Comparison of ENCODE assay signal across 20 cellular contexts in genomic region chrX:34880656-34881055, GRCh38.
DNase-seq lines count a peak whose midpoint lies in the region; ATAC-seq and TF ChIP-seq lines count a peak whose summit lies in the region.
"Had no signal": no experiment of that assay in that cellular context is flagged by ENCODE, and none has a peak within 500 bp of the region (broad histone marks: within the 10 kb centered on the region; RNA-seq: fewer than 3 reads in every experiment).

No MANE protein-coding gene starts in this region.

- peaks cover 3% of the 10 kb centered on the region for H3K9me3 Mint-ChIP-seq in stimulated activated effector memory CD8-positive, alpha-beta T cell treated with anti-CD3 and anti-CD28 coated beads, Interleukin-12 subunit alpha, Interleukin-12 subunit beta, amount 100 ng/mL, for 72 hours
- H3K9me3 Mint-ChIP-seq: nephron had no signal

- peak; percentile 13 for DNase-seq in AG08396 (ENCODE audit: low spot score)
- peak; percentile 93 for DNase-seq in M059J (ENCODE audit: low read depth)
- DNase-seq in choroid plexus epithelial cell (ENCODE audit: low read depth) = peak; percentile 70
- peak; percentile 87 for DNase-seq in kidney tubule cell (ENCODE audit: low spot score)
- no peak for DNase-seq in NCI-H2029 (lab: John Stamatoyannopoulos, UW)
- no peak for DNase-seq in ascending aorta (ENCODE audit: low spot score in 2 of 2)
- no peak for DNase-seq in stimulated activated effector memory CD8-positive, alpha-beta T cell treated with anti-CD3 and anti-CD28 coated beads, Interleukin-12 subunit alpha, Interleukin-12 subunit beta, amount 100 ng/mL, for 72 hours (ENCODE audit: low spot score in 2 of 2)
- DNase-seq: activated CD4-positive, alpha-beta T cell treated with anti-CD3 and anti-CD28 coated beads, Interleukin-2, amount 50 U/mL, for 4 hours; activated naive CD8-positive, alpha-beta T cell treated with anti-CD3 and anti-CD28 coated beads, Interleukin-2, amount 10 ng/mL, durations not matched to agents 7 days and 5 days; activated T-cell treated with anti-CD3 and anti-CD28 coated beads, Interleukin-2, amount 50 U/mL, for 48 hours; AML-193; cortex of kidney; DMS53; KBM-7; NCI-H1436; NCI-H226; testis had no signal

- TF ChIP-seq CTCF in choroid plexus epithelial cell (conservative IDR thresholded peaks at IDR 0.05; ENCODE audit: low read depth, low read length) (no peak), ascending aorta (IDR thresholded peaks at IDR 0.05) (no peak)

- no peaks in the 10 kb centered on the region for H3K36me3 Mint-ChIP-seq in stimulated activated effector memory CD8-positive, alpha-beta T cell treated with anti-CD3 and anti-CD28 coated beads, Interleukin-12 subunit alpha, Interleukin-12 subunit beta, amount 100 ng/mL, for 72 hours
- H3K36me3 Mint-ChIP-seq: activated naive CD8-positive, alpha-beta T cell treated with anti-CD3 and anti-CD28 coated beads, Interleukin-2, amount 10 ng/mL, durations not matched to agents 7 days and 5 days had no signal

- no peaks in the 10 kb centered on the region for H3K9me3 ChIP-seq in ascending aorta
- H3K9me3 ChIP-seq: testis had no signal

- H3K27me3 ChIP-seq in ascending aorta = no peaks in the 10 kb centered on the region
- H3K27me3 ChIP-seq: testis had no signal

- H3K4me1 Mint-ChIP-seq in stimulated activated effector memory CD8-positive, alpha-beta T cell treated with anti-CD3 and anti-CD28 coated beads, Interleukin-12 subunit alpha, Interleukin-12 subunit beta, amount 100 ng/mL, for 72 hours = no peaks in the 10 kb centered on the region
- H3K4me1 Mint-ChIP-seq: activated naive CD8-positive, alpha-beta T cell treated with anti-CD3 and anti-CD28 coated beads, Interleukin-2, amount 10 ng/mL, durations not matched to agents 7 days and 5 days had no signal

- H3K4me3 ChIP-seq in choroid plexus epithelial cell (ENCODE audit: low read depth, low read length) = no peak overlapping the region
- H3K4me3 ChIP-seq in ascending aorta = no peak overlapping the region
- H3K4me3 ChIP-seq: testis had no signal

- no peak overlapping the region for H3K4me3 Mint-ChIP-seq in stimulated activated effector memory CD8-positive, alpha-beta T cell treated with anti-CD3 and anti-CD28 coated beads, Interleukin-12 subunit alpha, Interleukin-12 subunit beta, amount 100 ng/mL, for 72 hours
- H3K4me3 Mint-ChIP-seq: activated naive CD8-positive, alpha-beta T cell treated with anti-CD3 and anti-CD28 coated beads, Interleukin-2, amount 10 ng/mL, durations not matched to agents 7 days and 5 days; nephron had no signal

- no peak for ATAC-seq in HG03571 (IDR thresholded peaks at IDR 0.05; ENCODE audit: unreplicated experiment)
- ATAC-seq in stimulated activated effector memory CD8-positive, alpha-beta T cell treated with anti-CD3 and anti-CD28 coated beads, Interleukin-12 subunit alpha, Interleukin-12 subunit beta, amount 100 ng/mL, for 72 hours = no peak
- ATAC-seq: esophagus mucosa had no signal

- no peak overlapping the region for H3K27ac Mint-ChIP-seq in stimulated activated effector memory CD8-positive, alpha-beta T cell treated with anti-CD3 and anti-CD28 coated beads, Interleukin-12 subunit alpha, Interleukin-12 subunit beta, amount 100 ng/mL, for 72 hours
- H3K27ac Mint-ChIP-seq: activated naive CD8-positive, alpha-beta T cell treated with anti-CD3 and anti-CD28 coated beads, Interleukin-2, amount 10 ng/mL, durations not matched to agents 7 days and 5 days had no signal

- intact Hi-C loops in ascending aorta (cut with DNase I) = loop anchor here (10.0 kb wide), 1 partner anchor 106 kb away; no protein-coding TSS in a partner anchor

- no peak overlapping the region for H3K27ac ChIP-seq in ascending aorta
- H3K27ac ChIP-seq: testis had no signal

- no peaks in the 10 kb centered on the region for H3K36me3 ChIP-seq in ascending aorta

- H3K4me1 ChIP-seq in ascending aorta = no peaks in the 10 kb centered on the region
- H3K4me1 ChIP-seq: testis had no signal

Comparison
In these comparisons a context has a peak if more than half of its experiments do, and no peak if none do; other contexts are left out.
1. DNase-seq: peak in AG08396 (single experiment), M059J (single experiment), choroid plexus epithelial cell (single experiment) and kidney tubule cell (single experiment); none in NCI-H2029 (single experiment), ascending aorta (0 of 2) and stimulated activated effector memory CD8-positive, alpha-beta T cell treated with anti-CD3 and anti-CD28 coated beads, Interleukin-12 subunit alpha, Interleukin-12 subunit beta, amount 100 ng/mL, for 72 hours (0 of 2).